In genomic region chr5:116423091-116423490, GRCh38 we compare ENCODE assay signal across 22 cellular contexts.
"Had no signal": no experiment of that assay in that cellular context is flagged by ENCODE, and none has a peak within 500 bp of the region (broad histone marks: within the 10 kb centered on the region; RNA-seq: fewer than 3 reads in every experiment).

No MANE protein-coding gene starts in this region.

- DNase-seq: dermis blood vessel endothelial cell; erythroblast; foreskin melanocyte; head of caudate nucleus; hippocampal formation; left colon; natural killer cell; nucleus accumbens; ovary; sigmoid colon; stimulated activated CD4-positive, alpha-beta T cell treated with anti-CD3 and anti-CD28 coated beads, Interleukin-2, amount 100 ng/mL, for 24 hours; stimulated activated CD4-positive, alpha-beta T cell treated with anti-CD3 and anti-CD28 coated beads, Interleukin-4, amount 100 ng/mL, for 4 hours; stimulated activated naive B cell treated with anti-CD40 and anti-IgM and Interleukin-4, amounts not matched to agents 10 μg/mL and 1 μg/mL and 100 μg/mL, for 72 hours; stimulated activated naive CD8-positive, alpha-beta T cell treated with anti-CD3 and anti-CD28 coated beads, Interleukin-15, amount 100 ng/mL, for 72 hours; testis; upper lobe of right lung had no signal

- ATAC-seq: left colon; natural killer cell; stimulated activated naive B cell treated with anti-CD40 and anti-IgM and Interleukin-4, amounts not matched to agents 10 μg/mL and 1 μg/mL and 100 μg/mL, for 72 hours; stimulated activated naive CD8-positive, alpha-beta T cell treated with anti-CD3 and anti-CD28 coated beads, Interleukin-15, amount 100 ng/mL, for 72 hours; upper lobe of right lung had no signal

- H3K27ac ChIP-seq: neural progenitor cell, ovary, right atrium auricular region, sigmoid colon, skin epidermis, tibial nerve, upper lobe of right lung, vagina had no signal

- FAIRE-seq: endothelial cell of umbilical vein had no signal
